1 cellular context compared by ENCODE assay signal in the genomic region with DNA sequence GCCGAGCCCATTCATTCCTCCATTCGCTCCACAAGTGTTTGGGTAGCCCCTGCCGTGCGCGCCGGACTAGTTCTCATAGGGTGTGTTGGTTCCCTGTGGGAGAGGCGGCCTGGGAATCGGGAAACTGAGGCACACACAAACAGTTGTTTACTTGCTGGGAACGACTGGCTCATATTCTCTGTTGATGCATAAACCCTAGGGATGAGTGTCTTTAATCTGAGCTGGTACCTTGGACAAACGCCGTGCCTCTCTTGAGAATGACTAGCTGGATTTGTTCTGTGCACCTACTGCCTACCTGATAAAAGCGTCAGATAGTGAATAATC.
TF ChIP-seq lines count a peak whose summit lies in the region.

No MANE protein-coding gene starts in this region.

TF ChIP-seq in H1, 55 proteins besides CTCF, POLR2A, EP300 and RAD21:
- TF ChIP-seq, protein P1, sequence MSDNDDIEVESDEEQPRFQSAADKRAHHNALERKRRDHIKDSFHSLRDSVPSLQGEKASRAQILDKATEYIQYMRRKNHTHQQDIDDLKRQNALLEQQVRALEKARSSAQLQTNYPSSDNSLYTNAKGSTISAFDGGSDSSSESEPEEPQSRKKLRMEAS (IDR thresholded peaks at IDR 0.05), result no peak
- no peak for TF ChIP-seq TAF7 (optimal IDR thresholded peaks at IDR 0.05; ENCODE audit: borderline replicate concordance, low read depth, low read length)
- no peak for TF ChIP-seq SRF (IDR thresholded peaks at IDR 0.05; ENCODE audit: low read depth, low read length)
- peak; percentile 4 for TF ChIP-seq ASH2L (IDR thresholded peaks at IDR 0.05; ENCODE audit: low read length)
- TF ChIP-seq SIX5 (IDR thresholded peaks at IDR 0.05; ENCODE audit: low read depth, low read length), result no peak
- TF ChIP-seq KDM4A (IDR thresholded peaks at IDR 0.05; ENCODE audit: low read depth, low read length, severe bottlenecking), result no peak
